ENCODE assay signal across 8 cellular contexts in genomic region chr18:68735498-68736343, GRCh38. TPM values are rescaled to one million over a fixed set of nuclear protein-coding genes. Genes with fewer than 3 reads are reported as not detected.
DNase-seq lines count a peak whose midpoint lies in the region; ATAC-seq, FAIRE-seq and TF ChIP-seq lines count a peak whose summit lies in the region.

No MANE protein-coding gene starts in this region.

- peaks cover 4% of the 10 kb centered on the region; the same call in 1 of the 2 replicates for H3K4me1 Mint-ChIP-seq in WTC11
- H3K4me1 Mint-ChIP-seq in stimulated activated naive B cell treated with anti-CD40 and anti-IgM and Interleukin-4, amounts not matched to agents 10 μg/mL and 1 μg/mL and 100 μg/mL, for 72 hours: peaks cover 0 to 1% of the 10 kb centered on the region in 2 donors

- intact Hi-C loops in left ventricle myocardium inferior (cut with micrococcal nuclease): no loop called here

- no peaks in the 10 kb centered on the region for H3K27me3 ChIP-seq in left ventricle myocardium inferior (ENCODE audit: low read depth)

- CTCF ChIA-PET in WTC11 (lab: Charles Lee): no interaction called here

- no peaks in the 10 kb centered on the region for H3K9me3 ChIP-seq in left ventricle myocardium inferior (replicated peaks)

- peak; percentile 84 for ATAC-seq in HG02852 (IDR thresholded peaks at IDR 0.05; ENCODE audit: unreplicated experiment)
- ATAC-seq in WTC11: peak; percentile 79
- ATAC-seq in stimulated activated naive B cell treated with anti-CD40 and anti-IgM and Interleukin-4, amounts not matched to agents 10 μg/mL and 1 μg/mL and 100 μg/mL, for 72 hours (replicated peaks): peak; percentile 68 to 75

- TF ChIP-seq CTCF in AG10803 (conservative IDR thresholded peaks at IDR 0.05; ENCODE audit: low read length) (peak; percentile 93), WTC11 (IDR thresholded peaks at IDR 0.05) (peak; percentile 22; the same call in 1 of the 2 replicates), left ventricle myocardium inferior (IDR thresholded peaks at IDR 0.05; ENCODE audit: borderline replicate concordance) (peak; percentile 77)

- no peaks in the 10 kb centered on the region for H3K36me3 Mint-ChIP-seq in WTC11
- no peaks in the 10 kb centered on the region for H3K36me3 Mint-ChIP-seq in stimulated activated naive B cell treated with anti-CD40 and anti-IgM and Interleukin-4, amounts not matched to agents 10 μg/mL and 1 μg/mL and 100 μg/mL, for 72 hours

- peaks cover 14% of the 10 kb centered on the region for H3K4me1 ChIP-seq in left ventricle myocardium inferior

- H3K4me3 ChIP-seq in AG10803 (ENCODE audit: low read length) (no peak overlapping the region), left ventricle myocardium inferior (no peak overlapping the region)

- no peak overlapping the region for H3K27ac Mint-ChIP-seq in WTC11
- no peak overlapping the region for H3K27ac Mint-ChIP-seq in stimulated activated naive B cell treated with anti-CD40 and anti-IgM and Interleukin-4, amounts not matched to agents 10 μg/mL and 1 μg/mL and 100 μg/mL, for 72 hours

- peak; percentile 78 for FAIRE-seq in GM18507 (lab: Jason Lieb, UNC)

- POLR2A ChIA-PET in WTC11 (lab: Charles Lee): no interaction called here

- no peaks in the 10 kb centered on the region for H3K9me3 Mint-ChIP-seq in WTC11
- no peaks in the 10 kb centered on the region for H3K9me3 Mint-ChIP-seq in stimulated activated naive B cell treated with anti-CD40 and anti-IgM and Interleukin-4, amounts not matched to agents 10 μg/mL and 1 μg/mL and 100 μg/mL, for 72 hours

- H3K36me3 ChIP-seq in left ventricle myocardium inferior: no peaks in the 10 kb centered on the region

- no peak overlapping the region for H3K4me3 Mint-ChIP-seq in WTC11
- no peak overlapping the region for H3K4me3 Mint-ChIP-seq in stimulated activated naive B cell treated with anti-CD40 and anti-IgM and Interleukin-4, amounts not matched to agents 10 μg/mL and 1 μg/mL and 100 μg/mL, for 72 hours

- H3K27ac ChIP-seq in left ventricle myocardium inferior (replicated peaks): no peak overlapping the region

- H3K27me3 Mint-ChIP-seq in WTC11 (ENCODE audit: low read depth): no peaks in the 10 kb centered on the region
- no peaks in the 10 kb centered on the region for H3K27me3 Mint-ChIP-seq in stimulated activated naive B cell treated with anti-CD40 and anti-IgM and Interleukin-4, amounts not matched to agents 10 μg/mL and 1 μg/mL and 100 μg/mL, for 72 hours

- peak; percentile 67 for DNase-seq in AG10803 (ENCODE audit: low read depth)
- peak; percentile 36 for DNase-seq in GM18507 (ENCODE audit: extremely low spot score, insufficient read length, low read depth)
- DNase-seq in NCI-H128 (lab: John Stamatoyannopoulos, UW; ENCODE audit: unreplicated experiment): peak; percentile 23
- no peak for DNase-seq in WTC11 (ENCODE audit: low spot score)
- no peak for DNase-seq in left ventricle myocardium inferior
- no peak for DNase-seq in stimulated activated naive B cell treated with anti-CD40 and anti-IgM and Interleukin-4, amounts not matched to agents 10 μg/mL and 1 μg/mL and 100 μg/mL, for 72 hours
- DNase-seq in OCI-M2 (lab: John Stamatoyannopoulos, UW; ENCODE audit: unreplicated experiment): no peak

TF ChIP-seq in WTC11, 78 proteins besides CTCF, POLR2A, EP300 and RAD21:
- TF ChIP-seq IRF2 (CRISPR knock-in tag; IDR thresholded peaks at IDR 0.05; ENCODE audit: borderline replicate concordance, low read depth) (no peak), GTF2I (CRISPR knock-in tag; conservative IDR thresholded peaks at IDR 0.05) (no peak), TEAD4 (CRISPR knock-in tag; IDR thresholded peaks at IDR 0.05) (no peak), AR (CRISPR knock-in tag; IDR thresholded peaks at IDR 0.05) (no peak)
TF ChIP-seq in WTC11: peak in this region for 0.

RNA-seq across cellular contexts. Expression of gene TMX3, which starts 20.8 kb away (rescaled TPM):
- total RNA-seq in WTC11 (2021) (28.9 to 33.3 TPM (median 29.4 TPM) in 3 replicates), left ventricle myocardium inferior (26.3 TPM)

Comparison
In these comparisons a context has a peak if more than half of its experiments do, and no peak if none do; other contexts are left out.
1. DNase-seq: peak in AG10803 (single experiment), GM18507 (single experiment) and NCI-H128 (single experiment); none in WTC11 (single experiment), left ventricle myocardium inferior (single experiment), stimulated activated naive B cell treated with anti-CD40 and anti-IgM and Interleukin-4, amounts not matched to agents 10 μg/mL and 1 μg/mL and 100 μg/mL, for 72 hours (single experiment) and OCI-M2 (single experiment).
2. CTCF ChIP-seq: peak in every context shown above with its lines; median percentile 93 in AG10803; 77 in left ventricle myocardium inferior; 22 in WTC11.
3. Peak in every context shown above with its lines, with median percentiles within 50 percentile points of each other: ATAC-seq.